Comparison of ENCODE assay signal across 1 cellular context in the genomic region with DNA sequence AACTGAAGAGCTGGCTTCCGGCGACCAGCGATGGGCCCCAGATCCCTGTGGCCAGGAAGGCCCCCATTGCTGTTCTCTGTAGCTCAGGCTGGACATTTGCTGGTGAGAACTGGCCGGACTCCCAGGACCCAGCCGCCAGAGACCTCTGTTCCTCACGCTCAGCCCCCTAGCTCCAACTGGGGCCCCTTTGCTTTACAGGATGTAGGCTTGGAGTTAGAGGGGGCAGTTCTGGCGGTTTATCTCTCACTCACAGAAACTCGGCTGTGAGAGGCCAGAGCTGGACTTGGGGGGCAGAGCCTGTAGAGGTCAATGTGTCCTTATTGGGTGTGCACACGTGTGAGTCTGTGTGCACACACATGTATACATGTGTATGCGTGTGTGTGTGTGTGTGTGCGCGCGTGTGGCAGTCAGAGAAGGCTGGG.
TF ChIP-seq lines count a peak whose summit lies in the region.

No MANE protein-coding gene starts in this region.

TF ChIP-seq in GM12878, 131 proteins besides CTCF, POLR2A, EP300 and RAD21:
- TF ChIP-seq HDGF (IDR thresholded peaks at IDR 0.05): no peak
- TF ChIP-seq SMARCA5 (IDR thresholded peaks at IDR 0.05): 0 out of 2 replicates have a peak, but pooled peaks have one; percentile 1
- TF ChIP-seq RBBP5 (conservative IDR thresholded peaks at IDR 0.05): no peak
- TF ChIP-seq IKZF1 (conservative IDR thresholded peaks at IDR 0.05): 0 out of 2 replicates have a peak, but pooled peaks have one; percentile 3
- TF ChIP-seq CHD2 (IDR thresholded peaks at IDR 0.05; ENCODE audit: borderline replicate concordance, low read depth, low read length): no peak
- TF ChIP-seq POLR2AphosphoS5 (IDR thresholded peaks at IDR 0.05; ENCODE audit: low read length): peak; percentile 78
- TF ChIP-seq, protein P1, sequence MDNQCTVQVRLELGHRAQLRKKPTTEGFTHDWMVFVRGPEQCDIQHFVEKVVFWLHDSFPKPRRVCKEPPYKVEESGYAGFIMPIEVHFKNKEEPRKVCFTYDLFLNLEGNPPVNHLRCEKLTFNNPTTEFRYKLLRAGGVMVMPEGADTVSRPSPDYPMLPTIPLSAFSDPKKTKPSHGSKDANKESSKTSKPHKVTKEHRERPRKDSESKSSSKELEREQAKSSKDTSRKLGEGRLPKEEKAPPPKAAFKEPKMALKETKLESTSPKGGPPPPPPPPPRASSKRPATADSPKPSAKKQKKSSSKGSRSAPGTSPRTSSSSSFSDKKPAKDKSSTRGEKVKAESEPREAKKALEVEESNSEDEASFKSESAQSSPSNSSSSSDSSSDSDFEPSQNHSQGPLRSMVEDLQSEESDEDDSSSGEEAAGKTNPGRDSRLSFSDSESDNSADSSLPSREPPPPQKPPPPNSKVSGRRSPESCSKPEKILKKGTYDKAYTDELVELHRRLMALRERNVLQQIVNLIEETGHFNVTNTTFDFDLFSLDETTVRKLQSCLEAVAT (IDR thresholded peaks at IDR 0.05): peak; percentile 75
